In genomic region chr17:80762076-80762475, GRCh38 we compare ENCODE assay signal across 12 cellular contexts.
A peak's percentile ranks its signal among the peaks of the same experiment; 100 is the strongest.
DNase-seq lines count a peak whose midpoint lies in the region; ATAC-seq and TF ChIP-seq lines count a peak whose summit lies in the region.
"Had no signal": no experiment of that assay in that cellular context is flagged by ENCODE, and none has a peak within 500 bp of the region (broad histone marks: within the 10 kb centered on the region; RNA-seq: fewer than 3 reads in every experiment).

No MANE protein-coding gene starts in this region.

- CTCF ChIA-PET in CD8-positive, alpha-beta T cell (lab: Charles Lee) = interaction anchor here (1.1 to 1.3 kb wide), 2 partner anchors 13 to 31 kb away, joined by 3 to 4 read pairs; no protein-coding TSS in a partner anchor
- CTCF ChIA-PET in IMR-90 (lab: Yijun Ruan, JAX) = interaction anchor here (0.5 to 2.0 kb wide), 2 partner anchors 12 to 185 kb away, joined by 4 to 5 read pairs; no protein-coding TSS in a partner anchor

- H3K27ac ChIP-seq in CD8-positive, alpha-beta T cell (ENCODE audit: low read depth, low read length) = no peak overlapping the region
- H3K27ac ChIP-seq in IMR-90 (ENCODE audit: insufficient read depth, low read length) = peak overlapping the region; percentile 68
- H3K27ac ChIP-seq: neural progenitor cell had no signal

- no peaks in the 10 kb centered on the region for H4K20me1 ChIP-seq in IMR-90 (ENCODE audit: insufficient read depth, low read length)

- peak overlapping the region; percentile 49; the same call in 2 of the 3 replicates for H2BK15ac ChIP-seq in IMR-90 (ENCODE audit: low read depth, low read length)

- in situ Hi-C loops in IMR-90 (cut with MboI; ENCODE audit: low sequenced_read_pairs) = no loop called here

- no peak overlapping the region for H3K4me3 ChIP-seq in CD8-positive, alpha-beta T cell (ENCODE audit: low read depth, low read length)
- H3K4me3 ChIP-seq in IMR-90 (ENCODE audit: insufficient read depth, low read depth, low read length) (no peak overlapping the region), mucosa of descending colon (no peak overlapping the region)
- H3K4me3 ChIP-seq: neural progenitor cell, spleen had no signal

- H3K4me1 ChIP-seq in CD8-positive, alpha-beta T cell (ENCODE audit: insufficient read depth, low read length) = peaks cover 70% of the 10 kb centered on the region
- peaks cover 24% of the 10 kb centered on the region for H3K4me1 ChIP-seq in IMR-90 (ENCODE audit: control insufficient read depth, insufficient read depth, low read length)
- H3K4me1 ChIP-seq in mucosa of descending colon (ENCODE audit: low read depth) = peaks cover 12% of the 10 kb centered on the region
- H3K4me1 ChIP-seq: neural progenitor cell had no signal

- peak overlapping the region; percentile 98 for H3K4ac ChIP-seq in IMR-90 (ENCODE audit: low read depth, low read length)

- H3K14ac ChIP-seq in IMR-90 (replicated peaks; ENCODE audit: low read depth, low read length) = peak overlapping the region; percentile 96

- peak overlapping the region; percentile 13 to 89 for H4K8ac ChIP-seq in IMR-90 (ENCODE audit: low read depth in 2 of 2, low read length in 2 of 2)

- H2AK9ac ChIP-seq in IMR-90 (replicated peaks; ENCODE audit: low read depth, low read length, poor library complexity) = peak overlapping the region; percentile 92

- POLR2A ChIA-PET in CD8-positive, alpha-beta T cell (lab: Charles Lee) = interaction anchor here (1.1 to 1.7 kb wide), 3 partner anchors 10 to 27 kb away, joined by 3 to 4 read pairs (median 3); no protein-coding TSS in a partner anchor
- POLR2A ChIA-PET in IMR-90 (lab: Charles Lee; ENCODE audit: unreplicated experiment) = no interaction called here
- POLR2A ChIA-PET in naive thymus-derived CD8-positive, alpha-beta T cell (lab: Charles Lee) = interaction anchor here (1.0 kb wide), 2 partner anchors 9 to 26 kb away, joined by 3 to 4 read pairs; no protein-coding TSS in a partner anchor

- H4K91ac ChIP-seq in IMR-90 (ENCODE audit: insufficient read depth, low read depth, low read length) = peak overlapping the region; percentile 87

- peak overlapping the region; percentile 95 for H3K27ac Mint-ChIP-seq in CD8-positive, alpha-beta T cell
- H3K27ac Mint-ChIP-seq in activated T-helper 17 cell treated with anti-CD3 and anti-CD28 coated beads, Interleukin-2, amount 50 U/mL, for 72 hours = peak overlapping the region; percentile 96
- peak overlapping the region; percentile 82 to 98 (median 92) for H3K27ac Mint-ChIP-seq in naive thymus-derived CD8-positive, alpha-beta T cell
- H3K27ac Mint-ChIP-seq: neural progenitor cell had no signal

- peak overlapping the region; percentile 75; the same call in 1 of the 2 replicates for H3K56ac ChIP-seq in IMR-90 (ENCODE audit: extremely low read depth, insufficient read depth, low read length)

- no peak for ATAC-seq in CD8-positive, alpha-beta T cell
- ATAC-seq in IMR-90 (ENCODE audit: low read depth) (no peak), mucosa of descending colon (no peak)
- no peak for ATAC-seq in activated T-helper 17 cell treated with anti-CD3 and anti-CD28 coated beads, Interleukin-2, amount 50 U/mL, for 72 hours (replicated peaks)
- no peak for ATAC-seq in naive thymus-derived CD8-positive, alpha-beta T cell

- peak overlapping the region; percentile 97 for H2BK20ac ChIP-seq in IMR-90 (ENCODE audit: low read depth, low read length)

- 96% methylated on average over 8 of the region's 11 CpGs; no CpG with 5 or more reads in 1 of the 2 experiments for WGBS in IMR-90 (ENCODE audit: extremely low coverage in 2 of 2, insufficient read length in 1 of 2), 2 experiments

- peak overlapping the region; percentile 21; the same call in 1 of the 2 replicates for H3K9ac ChIP-seq in IMR-90 (ENCODE audit: low read depth, low read length)
- H3K9ac ChIP-seq: neural progenitor cell had no signal

- no peaks in the 10 kb centered on the region for H3K9me3 ChIP-seq in CD8-positive, alpha-beta T cell (ENCODE audit: low read length)
- H3K9me3 ChIP-seq in IMR-90 (ENCODE audit: control insufficient read depth, insufficient read depth, low read length) = no peaks in the 10 kb centered on the region
- no peaks in the 10 kb centered on the region for H3K9me3 ChIP-seq in mucosa of descending colon
- H3K9me3 ChIP-seq: spleen had no signal

- 0 out of 2 replicates have a peak, but pooled peaks have one; percentile 11 for TF ChIP-seq POLR2A in IMR-90 (IDR thresholded peaks at IDR 0.05; ENCODE audit: low read depth, low read length)

- H3K36me3 ChIP-seq in CD8-positive, alpha-beta T cell (ENCODE audit: insufficient read depth, low read length) = no peaks in the 10 kb centered on the region
- peaks cover 2% of the 10 kb centered on the region; the same call in 1 of the 2 replicates for H3K36me3 ChIP-seq in IMR-90 (ENCODE audit: control insufficient read depth, insufficient read depth, low read length)
- H3K36me3 ChIP-seq in mucosa of descending colon (ENCODE audit: low read depth) = peaks cover 3% of the 10 kb centered on the region
- H3K36me3 ChIP-seq: neural progenitor cell had no signal

- H3K4me3 Mint-ChIP-seq in CD8-positive, alpha-beta T cell = peak overlapping the region; percentile 74
- H3K4me3 Mint-ChIP-seq in activated T-helper 17 cell treated with anti-CD3 and anti-CD28 coated beads, Interleukin-2, amount 50 U/mL, for 72 hours = peak overlapping the region; percentile 89
- peak overlapping the region in 9 of 10 donors; percentile 59 to 86 (median 78) for H3K4me3 Mint-ChIP-seq in naive thymus-derived CD8-positive, alpha-beta T cell
- H3K4me3 Mint-ChIP-seq: neural progenitor cell had no signal

- DNase-seq in CD8-positive, alpha-beta T cell = no peak
- DNase-seq in IMR-90 (no peak), NCI-H146 treated with DMSO at 0.1 percent for 48 hours (lab: John Stamatoyannopoulos, UW; ENCODE audit: unreplicated experiment) (no peak), mucosa of gallbladder (ENCODE audit: low spot score) (no peak), DMS153 (lab: John Stamatoyannopoulos, UW) (no peak), mucosa of descending colon (no peak)
- DNase-seq in naive thymus-derived CD8-positive, alpha-beta T cell = no peak
- DNase-seq: DMS 273 treated with DMSO at 0.1 percent for 48 hours, NCI-H82, spleen had no signal

- no peak overlapping the region for H2AFZ ChIP-seq in IMR-90 (replicated peaks; ENCODE audit: low read length, poor library complexity)
- H2AFZ ChIP-seq: neural progenitor cell had no signal

- H2BK5ac ChIP-seq in IMR-90 (ENCODE audit: low read depth, low read length, poor library complexity, severe bottlenecking) = peak overlapping the region; percentile 85

- peak overlapping the region; percentile 78 for H2AK5ac ChIP-seq in IMR-90 (ENCODE audit: low read depth, low read length)

- H3K4me1 Mint-ChIP-seq in CD8-positive, alpha-beta T cell (ENCODE audit: low read depth) = peaks cover 77% of the 10 kb centered on the region
- H3K4me1 Mint-ChIP-seq in activated T-helper 17 cell treated with anti-CD3 and anti-CD28 coated beads, Interleukin-2, amount 50 U/mL, for 72 hours = peaks cover 43% of the 10 kb centered on the region
- H3K4me1 Mint-ChIP-seq in naive thymus-derived CD8-positive, alpha-beta T cell = peaks cover 32 to 78% (median 76%) of the 10 kb centered on the region in 4 donors
- H3K4me1 Mint-ChIP-seq: neural progenitor cell had no signal

- peaks cover 14% of the 10 kb centered on the region for H3K36me3 Mint-ChIP-seq in CD8-positive, alpha-beta T cell
- H3K36me3 Mint-ChIP-seq in activated T-helper 17 cell treated with anti-CD3 and anti-CD28 coated beads, Interleukin-2, amount 50 U/mL, for 72 hours (ENCODE audit: low read depth) = peaks cover 18% of the 10 kb centered on the region
- peaks cover 0 to 9% (median 0%) of the 10 kb centered on the region in 3 donors for H3K36me3 Mint-ChIP-seq in naive thymus-derived CD8-positive, alpha-beta T cell

- TF ChIP-seq RAD21 in IMR-90 (IDR thresholded peaks at IDR 0.05; ENCODE audit: low read length) = no peak

- H3K9me3 Mint-ChIP-seq in CD8-positive, alpha-beta T cell = no peaks in the 10 kb centered on the region
- no peaks in the 10 kb centered on the region for H3K9me3 Mint-ChIP-seq in activated T-helper 17 cell treated with anti-CD3 and anti-CD28 coated beads, Interleukin-2, amount 50 U/mL, for 72 hours
- H3K9me3 Mint-ChIP-seq in naive thymus-derived CD8-positive, alpha-beta T cell = no peaks in the 10 kb centered on the region
- H3K9me3 Mint-ChIP-seq: neural progenitor cell had no signal

- H4K5ac ChIP-seq in IMR-90 (ENCODE audit: low read depth, low read length) = peak overlapping the region; percentile 83

- dilution Hi-C loops in IMR-90 (cut with HindIII; ENCODE audit: low sequenced_read_pairs, unreplicated experiment) = no loop called here

- H3K9me1 ChIP-seq in IMR-90 (ENCODE audit: insufficient read depth, low read length) = peaks cover 26% of the 10 kb centered on the region

- peak overlapping the region; percentile 94 for H3K18ac ChIP-seq in IMR-90 (ENCODE audit: low read depth, low read length)

- no peaks in the 10 kb centered on the region for H3K27me3 ChIP-seq in CD8-positive, alpha-beta T cell (ENCODE audit: insufficient read depth, low read length)
- no peaks in the 10 kb centered on the region for H3K27me3 ChIP-seq in IMR-90 (ENCODE audit: control insufficient read depth, insufficient read depth, low read length)
- H3K27me3 ChIP-seq: neural progenitor cell, spleen had no signal

- peaks cover 30 to 66% of the 10 kb centered on the region in 2 experiments for H3K79me1 ChIP-seq in IMR-90 (ENCODE audit: low read depth in 1 of 2, low read length in 2 of 2)

- peak overlapping the region; percentile 98 for H2BK120ac ChIP-seq in IMR-90 (ENCODE audit: low read depth, low read length)

- no TSS peak for BruUV-seq in IMR-90 (replicated peaks; lab: Mats Ljungman, UMichigan)

- no peaks in the 10 kb centered on the region for H3K27me3 Mint-ChIP-seq in CD8-positive, alpha-beta T cell (ENCODE audit: low read depth)
- H3K27me3 Mint-ChIP-seq in activated T-helper 17 cell treated with anti-CD3 and anti-CD28 coated beads, Interleukin-2, amount 50 U/mL, for 72 hours = no peaks in the 10 kb centered on the region
- H3K27me3 Mint-ChIP-seq in naive thymus-derived CD8-positive, alpha-beta T cell = no peaks in the 10 kb centered on the region

- no peak for TF ChIP-seq CTCF in CD8-positive, alpha-beta T cell (IDR thresholded peaks at IDR 0.05)
- TF ChIP-seq CTCF in IMR-90 (conservative IDR thresholded peaks at IDR 0.05; ENCODE audit: low read depth, low read length) (no peak), mucosa of descending colon (IDR thresholded peaks at IDR 0.05) (no peak)

- intact Hi-C loops in CD8-positive, alpha-beta T cell (cut with DNase I, micrococcal nuclease) = loop anchor here (10.0 kb wide), 2 partner anchors 53 to 133 kb away; no protein-coding TSS in a partner anchor
- intact Hi-C loops in IMR-90 (cut with micrococcal nuclease) = no loop called here
- intact Hi-C loops in mucosa of descending colon (cut with DNase I, micrococcal nuclease) = no loop called here

- H3K4me2 ChIP-seq in IMR-90 (ENCODE audit: low read depth, low read length) = no peak overlapping the region
- H3K4me2 ChIP-seq: neural progenitor cell had no signal

- peak overlapping the region; percentile 82 for H3K23ac ChIP-seq in IMR-90 (ENCODE audit: low read depth, low read length)

TF ChIP-seq in IMR-90, 13 proteins besides CTCF, POLR2A, EP300 and RAD21 (continues in another document):
- TF ChIP-seq MAFK (IDR thresholded peaks at IDR 0.05; ENCODE audit: low read depth, low read length) (no peak), SMC3 (IDR thresholded peaks at IDR 0.05; ENCODE audit: low read depth, low read length) (no peak)

Comparison
In these comparisons a context has a peak if more than half of its experiments do, and no peak if none do; other contexts are left out.
1. intact Hi-C loops: an anchor here in CD8-positive, alpha-beta T cell (10.0 kb wide); none called in IMR-90 and mucosa of descending colon.